Comparison of ENCODE assay signal across 9 cellular contexts in the genomic region with DNA sequence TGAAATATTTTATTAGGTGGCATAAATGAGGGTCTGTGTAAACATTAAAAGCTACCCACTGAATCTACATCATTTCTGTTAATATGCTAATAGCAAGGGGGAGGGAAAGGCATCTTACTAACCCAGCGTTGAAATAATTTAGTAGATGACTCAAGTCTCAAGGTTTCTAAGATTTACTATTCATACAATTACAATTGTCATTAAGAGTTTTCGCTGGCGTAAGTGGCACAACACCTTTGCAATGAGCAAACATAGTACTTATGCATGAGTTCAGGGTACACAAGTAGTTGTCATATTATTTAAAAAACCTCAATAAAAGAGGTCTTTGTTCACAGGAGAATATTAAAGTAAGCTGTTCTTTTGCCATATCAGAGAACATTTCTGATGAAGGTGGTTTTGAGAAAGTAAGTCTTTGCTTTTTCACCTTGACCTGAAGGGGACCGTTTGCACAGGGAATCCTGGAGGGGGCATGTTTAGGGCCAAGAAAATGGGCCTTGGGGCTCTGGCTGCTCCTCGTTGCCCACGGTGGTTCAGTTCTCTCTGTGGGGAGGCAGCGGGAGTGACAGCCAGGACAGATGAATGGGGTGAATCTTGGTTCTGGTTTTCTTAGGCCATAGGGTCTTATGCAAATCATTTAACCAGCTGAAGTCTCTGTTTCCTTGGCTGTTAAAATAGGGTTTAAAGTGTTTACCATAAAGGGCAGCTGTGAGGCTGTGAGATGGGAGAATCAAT. TPM values are rescaled to one million over a fixed set of nuclear protein-coding genes. Genes with fewer than 3 reads are reported as not detected.
A peak's percentile ranks its signal among the peaks of the same experiment; 100 is the strongest.
DNase-seq lines count a peak whose midpoint lies in the region; ATAC-seq and TF ChIP-seq lines count a peak whose summit lies in the region.
"Had no signal": no experiment of that assay in that cellular context is flagged by ENCODE, and none has a peak within 500 bp of the region (broad histone marks: within the 10 kb centered on the region; RNA-seq: fewer than 3 reads in every experiment).

No MANE protein-coding gene starts in this region.

- H3K36me3 ChIP-seq in OCI-LY7 (ENCODE audit: insufficient read depth, low read length): peaks cover 6% of the 10 kb centered on the region; the same call in 1 of the 2 replicates

- peak overlapping the region; percentile 93 for H3K27ac ChIP-seq in OCI-LY7 (ENCODE audit: low read depth, low read length, poor library complexity, severe bottlenecking)
- H3K27ac ChIP-seq: KMS-11 had no signal

- no peaks in the 10 kb centered on the region for H3K9me3 Mint-ChIP-seq in nephron progenitor cell

- peaks cover 83% of the 10 kb centered on the region for H3K4me1 ChIP-seq in OCI-LY7 (ENCODE audit: insufficient read depth, low read length, poor library complexity, severe bottlenecking)

- H3K9me3 ChIP-seq in OCI-LY7 (ENCODE audit: low read length): no peaks in the 10 kb centered on the region

- H3K79me2 ChIP-seq in OCI-LY7 (ENCODE audit: insufficient read depth, low read depth, low read length): peaks cover 66% of the 10 kb centered on the region

- H3K27me3 Mint-ChIP-seq in nephron progenitor cell (ENCODE audit: low read depth, poor library complexity): peaks cover 5% of the 10 kb centered on the region

- TSS peak; percentile 89 for BruUV-seq in OCI-LY7 (replicated peaks; lab: Mats Ljungman, UMichigan)

- H3K4me2 ChIP-seq in OCI-LY7 (ENCODE audit: low read length): peak overlapping the region; percentile 84
- H3K4me2 ChIP-seq: KMS-11 had no signal

- CTCF ChIA-PET in OCI-LY7 (lab: Charles Lee; ENCODE audit: unreplicated experiment): interaction anchor here (1.5 kb wide), 1 partner anchor 115 kb away, joined by 3 read pairs; no protein-coding TSS in a partner anchor

- H3K4me3 Mint-ChIP-seq in nephron progenitor cell: peak overlapping the region; percentile 51

- H3K27ac Mint-ChIP-seq in nephron progenitor cell: peak overlapping the region; percentile 92

- intact Hi-C loops in OCI-LY7 (cut with micrococcal nuclease; ENCODE audit: unreplicated experiment): loop anchor here (5.0 to 10.0 kb wide), 3 partner anchors 322 to 1020 kb away; a partner anchor contains a TSS

- peak overlapping the region; percentile 83; the same call in 1 of the 2 replicates for H2AFZ ChIP-seq in OCI-LY7 (ENCODE audit: low read length)

- POLR2A ChIA-PET in OCI-LY7 (lab: Charles Lee): interaction anchor here (0.5 to 17.3 kb wide), 11 partner anchors 7 to 1765 kb away, joined by 3 to 212 read pairs (median 4); no protein-coding TSS in a partner anchor

- no peaks in the 10 kb centered on the region for H4K20me1 ChIP-seq in OCI-LY7 (ENCODE audit: insufficient read depth, low read length)

- no peaks in the 10 kb centered on the region for H3K9me2 ChIP-seq in OCI-LY7 (ENCODE audit: insufficient read depth, low read length)

- ATAC-seq in GM21737 (IDR thresholded peaks at IDR 0.05; ENCODE audit: unreplicated experiment) (peak; percentile 31), HG02840 (IDR thresholded peaks at IDR 0.05; ENCODE audit: low FRiP score, unreplicated experiment) (no peak)

- DNase-seq in NCI-H510A treated with DMSO at 0.1 percent for 48 hours (lab: John Stamatoyannopoulos, UW) (peak; percentile 22), NCI-H510A (lab: John Stamatoyannopoulos, UW) (no peak), OCI-LY7 (ENCODE audit: low spot score) (peak; percentile 77), nephron progenitor cell (no peak), HuH-7.5 (ENCODE audit: low spot score) (no peak), NCI-H2227 treated with DMSO at 0.1 percent for 48 hours (lab: John Stamatoyannopoulos, UW) (no peak)

- TF ChIP-seq CTCF in OCI-LY7 (conservative IDR thresholded peaks at IDR 0.05; ENCODE audit: low read length) (no peak; the same call in 1 of the 2 replicates), nephron progenitor cell (IDR thresholded peaks at IDR 0.05) (no peak)

- peaks cover 79% of the 10 kb centered on the region for H3K4me1 Mint-ChIP-seq in nephron progenitor cell

- H3K4me3 ChIP-seq in OCI-LY7 (ENCODE audit: low read depth, low read length, poor library complexity, severe bottlenecking): peak overlapping the region; percentile 79

- no peaks in the 10 kb centered on the region for H3K36me3 Mint-ChIP-seq in nephron progenitor cell (ENCODE audit: low read depth)

RNA-seq across cellular contexts. Expression of a gene that starts 4.4 kb away (rescaled TPM):
- 35.5 and 38.2 TPM in 2 replicates for total RNA-seq in OCI-LY7 (2014; rRNA removed; shearing (Covaris generic))
- total RNA-seq in OCI-LY7 (2022): 83.2 and 87.4 TPM in 2 replicates

Comparison
In these comparisons a context has a peak if more than half of its experiments do, and no peak if none do; other contexts are left out.
1. DNase-seq: peak in NCI-H510A treated with DMSO at 0.1 percent for 48 hours (single experiment) and OCI-LY7 (single experiment); none in NCI-H510A (single experiment), nephron progenitor cell (single experiment), HuH-7.5 (single experiment) and NCI-H2227 treated with DMSO at 0.1 percent for 48 hours (single experiment).